Comparison of ENCODE assay signal across 15 cellular contexts in the genomic region with DNA sequence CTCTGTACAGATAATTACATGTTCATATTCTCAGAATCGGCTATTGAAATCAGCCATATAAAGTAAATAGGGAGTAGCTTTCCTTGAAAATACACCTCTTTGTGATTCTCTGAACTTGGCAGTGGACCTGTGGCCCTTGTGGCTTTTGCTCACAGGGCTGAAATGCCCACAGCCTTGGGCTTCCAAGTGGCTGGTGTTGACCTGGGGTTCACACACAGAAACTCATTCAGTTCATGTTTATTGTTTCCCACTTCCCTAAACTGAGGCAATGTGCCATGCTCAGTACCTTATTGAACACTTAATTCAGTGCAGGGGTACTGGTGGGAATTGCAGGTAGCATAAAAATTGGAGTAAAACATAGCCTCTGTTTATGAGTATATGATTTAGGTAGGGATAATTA. TPM values are rescaled to one million over a fixed set of nuclear protein-coding genes. Genes with fewer than 3 reads are reported as not detected.
DNase-seq lines count a peak whose midpoint lies in the region; ATAC-seq, FAIRE-seq and TF ChIP-seq lines count a peak whose summit lies in the region.
"Had no signal": no experiment of that assay in that cellular context is flagged by ENCODE, and none has a peak within 500 bp of the region (broad histone marks: within the 10 kb centered on the region; RNA-seq: fewer than 3 reads in every experiment).

No MANE protein-coding gene starts in this region.

- no peak overlapping the region for H3K4me3 ChIP-seq in GM12878
- no peak overlapping the region for H3K4me3 ChIP-seq in suprapubic skin
- H3K4me3 ChIP-seq: HAP-1 had no signal

- H3K4me1 Mint-ChIP-seq in activated CD4-positive, alpha-beta memory T cell treated with anti-CD3 and anti-CD28 coated beads, Interleukin-2, amount 10 ng/mL, durations not matched to agents 7 days and 5 days = peaks cover 36% of the 10 kb centered on the region

- TF ChIP-seq POLR2A in GM12878 (IDR thresholded peaks at IDR 0.05; ENCODE audit: low read depth, low read length) (no peak), suprapubic skin (IDR thresholded peaks at IDR 0.05) (no peak)

- CTCF ChIA-PET in GM12878 (lab: Yijun Ruan, JAX) = interaction anchor here (0.6 kb wide), 1 partner anchor 56 kb away, joined by 3 read pairs; no protein-coding TSS in a partner anchor
- CTCF ChIA-PET in activated CD4-positive, alpha-beta memory T cell treated with anti-CD3 and anti-CD28 coated beads, Interleukin-2, amount 10 ng/mL, durations not matched to agents 7 days and 5 days (lab: Charles Lee) = no interaction called here

- peak; percentile 53 for ATAC-seq in GM18502 (IDR thresholded peaks at IDR 0.05; ENCODE audit: poor library complexity, unreplicated experiment)
- ATAC-seq in GM19351 (IDR thresholded peaks at IDR 0.05; ENCODE audit: unreplicated experiment) = peak; percentile 36
- ATAC-seq in HG03196 (IDR thresholded peaks at IDR 0.05; ENCODE audit: unreplicated experiment) = peak; percentile 43
- peak; percentile 71 for ATAC-seq in GM12878

- no TSS peak for BruUV-seq in GM12878 (replicated peaks; lab: Mats Ljungman, UMichigan)

- WGBS in GM12878 (ENCODE audit: insufficient coverage, insufficient replicate concordance, low lambda C conversion rate, missing lambda C conversion rate) = 100% methylated on average over 1 of the region's 1 CpG
- WGBS in suprapubic skin = 80% methylated on average over 1 of the region's 1 CpG

- H3K27me3 ChIP-seq in GM12878 (replicated peaks in 1 of 2; ENCODE audit: control insufficient read depth in 2 of 2, insufficient read depth in 2 of 2, low read length in 1 of 2) (no peaks in the 10 kb centered on the region), suprapubic skin (no peaks in the 10 kb centered on the region)

- H3K27ac ChIP-seq in GM12878 (ENCODE audit: control insufficient read depth, insufficient read depth) = no peak overlapping the region
- H3K27ac ChIP-seq in suprapubic skin = no peak overlapping the region

- no peaks in the 10 kb centered on the region for H3K27me3 Mint-ChIP-seq in activated CD4-positive, alpha-beta memory T cell treated with anti-CD3 and anti-CD28 coated beads, Interleukin-2, amount 10 ng/mL, durations not matched to agents 7 days and 5 days
- H3K27me3 Mint-ChIP-seq: activated naive CD4-positive, alpha-beta T cell treated with anti-CD3 and anti-CD28 coated beads, Interleukin-2, amount 50 U/mL, for 24 hours had no signal

- no peak overlapping the region for H2AFZ ChIP-seq in GM12878 (ENCODE audit: control insufficient read depth, low read depth, low read length)

- no peak for TF ChIP-seq CTCF in GM12878 (IDR thresholded peaks at IDR 0.05 in 2 of 3, conservative IDR thresholded peaks at IDR 0.05 in 1 of 3; ENCODE audit: control insufficient read depth in 2 of 3, extremely low read depth in 1 of 3, insufficient read depth in 1 of 3, low read depth in 3 of 3, low read length in 3 of 3)
- no peak for TF ChIP-seq CTCF in suprapubic skin (IDR thresholded peaks at IDR 0.05)

- RAD21 ChIA-PET in GM12878 (lab: Charles Lee; ENCODE audit: unreplicated experiment) = interaction anchor here (1.0 kb wide), 2 partner anchors 21 to 52 kb away, joined by 3 read pairs; no protein-coding TSS in a partner anchor

- peaks cover 19% of the 10 kb centered on the region for H3K79me2 ChIP-seq in GM12878 (ENCODE audit: control insufficient read depth, insufficient read depth, low read length)

- H3K36me3 Mint-ChIP-seq in activated CD4-positive, alpha-beta memory T cell treated with anti-CD3 and anti-CD28 coated beads, Interleukin-2, amount 10 ng/mL, durations not matched to agents 7 days and 5 days (ENCODE audit: low read depth) = peaks cover 27% of the 10 kb centered on the region

- in situ Hi-C loops in GM12878 (cut with MboI) = no loop called here

- H3K4me2 ChIP-seq in GM12878 (ENCODE audit: control insufficient read depth, insufficient read depth) = no peak overlapping the region

- intact Hi-C loops in GM12878 (cut with micrococcal nuclease; ENCODE audit: unreplicated experiment) = no loop called here

- peaks cover 11% of the 10 kb centered on the region for H3K9me3 ChIP-seq in GM12878 (replicated peaks; ENCODE audit: control insufficient read depth, insufficient read depth, low read length)
- H3K9me3 ChIP-seq in suprapubic skin = no peaks in the 10 kb centered on the region

- H3K4me1 ChIP-seq in GM12878 (ENCODE audit: control insufficient read depth, insufficient read depth, low read length) (peaks cover 30% of the 10 kb centered on the region), suprapubic skin (no peaks in the 10 kb centered on the region)
- H3K4me1 ChIP-seq: HAP-1 had no signal

- no peak overlapping the region for H3K9ac ChIP-seq in GM12878 (ENCODE audit: control insufficient read depth, insufficient read depth, low read length)

- no peak overlapping the region for H3K27ac Mint-ChIP-seq in activated CD4-positive, alpha-beta memory T cell treated with anti-CD3 and anti-CD28 coated beads, Interleukin-2, amount 10 ng/mL, durations not matched to agents 7 days and 5 days
- H3K27ac Mint-ChIP-seq: activated naive CD4-positive, alpha-beta T cell treated with anti-CD3 and anti-CD28 coated beads, Interleukin-2, amount 50 U/mL, for 24 hours had no signal

- DNase-seq in GM12878 (ENCODE audit: low read depth, low spot score) (peak; percentile 28), suprapubic skin (ENCODE audit: low spot score in 2 of 2) (no peak)
- no peak for DNase-seq in activated CD4-positive, alpha-beta memory T cell treated with anti-CD3 and anti-CD28 coated beads, Interleukin-2, amount 10 ng/mL, durations not matched to agents 7 days and 5 days
- no peak for DNase-seq in activated naive CD4-positive, alpha-beta T cell treated with anti-CD3 and anti-CD28 coated beads, Interleukin-2, amount 50 U/mL, for 16 hours
- DNase-seq: DND-41; kidney glomerular epithelial cell; NCI-H2081 treated with DMSO at 0.1 percent for 48 hours; NCI-H526 treated with DMSO at 0.1 percent for 48 hours; stimulated activated CD4-positive, alpha-beta T cell treated with anti-CD3 and anti-CD28 coated beads, Interleukin-4, amount 100 ng/mL, for 4 hours had no signal

- SMC1A ChIA-PET in GM12878 (lab: Charles Lee; ENCODE audit: uncharacterized antibody, unreplicated experiment) = interaction anchor here (0.7 to 1.5 kb wide), 5 partner anchors 15 to 182 kb away, joined by 3 to 5 read pairs (median 3); no protein-coding TSS in a partner anchor

- TF ChIP-seq RAD21 in GM12878 (IDR thresholded peaks at IDR 0.05; ENCODE audit: insufficient read depth, low read depth, low read length) = no peak

- no peaks in the 10 kb centered on the region for H4K20me1 ChIP-seq in GM12878 (ENCODE audit: control insufficient read depth, insufficient read depth)

- H3K9me3 Mint-ChIP-seq in activated CD4-positive, alpha-beta memory T cell treated with anti-CD3 and anti-CD28 coated beads, Interleukin-2, amount 10 ng/mL, durations not matched to agents 7 days and 5 days = peaks cover 12% of the 10 kb centered on the region

- no peak for FAIRE-seq in GM12878 (lab: Jason Lieb, UNC)
- FAIRE-seq: bronchial epithelial cell had no signal

- H3K4me3 Mint-ChIP-seq in activated CD4-positive, alpha-beta memory T cell treated with anti-CD3 and anti-CD28 coated beads, Interleukin-2, amount 10 ng/mL, durations not matched to agents 7 days and 5 days = no peak overlapping the region
- H3K4me3 Mint-ChIP-seq: activated naive CD4-positive, alpha-beta T cell treated with anti-CD3 and anti-CD28 coated beads, Interleukin-2, amount 50 U/mL, for 24 hours had no signal

- POLR2A ChIA-PET in GM12878 (lab: Charles Lee) = interaction anchor here (0.8 kb wide), 2 partner anchors 26 to 398 kb away, joined by 3 read pairs; no protein-coding TSS in a partner anchor
- POLR2A ChIA-PET in activated CD4-positive, alpha-beta memory T cell treated with anti-CD3 and anti-CD28 coated beads, Interleukin-2, amount 10 ng/mL, durations not matched to agents 7 days and 5 days (lab: Charles Lee) = no interaction called here

- TF ChIP-seq EP300 in GM12878 (IDR thresholded peaks at IDR 0.05; ENCODE audit: borderline replicate concordance in 1 of 2, control insufficient read depth in 1 of 2, low read depth in 2 of 2, low read length in 2 of 2) = no peak
- TF ChIP-seq EP300 in suprapubic skin (IDR thresholded peaks at IDR 0.05) = no peak

- H3K36me3 ChIP-seq in GM12878 (ENCODE audit: control insufficient read depth in 2 of 2, insufficient read depth in 2 of 2, low read length in 1 of 2) (peaks cover 0 to 2% of the 10 kb centered on the region in 2 experiments; a peak in 2 of 4 replicates), suprapubic skin (peaks cover 4% of the 10 kb centered on the region)

TF ChIP-seq in GM12878, 131 proteins besides CTCF, POLR2A, EP300 and RAD21:
- TF ChIP-seq IRF4 (IDR thresholded peaks at IDR 0.05; ENCODE audit: low read depth, low read length) (0 out of 2 replicates have a peak, but pooled peaks have one; percentile 24), MEF2B (IDR thresholded peaks at IDR 0.05; ENCODE audit: partially characterized antibody, poor library complexity, severe bottlenecking) (no peak), NR2F1 (conservative IDR thresholded peaks at IDR 0.05) (peak; percentile 64), IKZF1 (conservative IDR thresholded peaks at IDR 0.05) (0 out of 2 replicates have a peak, but pooled peaks have one; percentile 20), SPI1 (IDR thresholded peaks at IDR 0.05; ENCODE audit: borderline replicate concordance, insufficient read depth, low read depth, low read length) (peak; percentile 89)

RNA-seq across cellular contexts. Expression of gene TULP4, which starts 19.1 kb away (rescaled TPM):
- 144 and 165 TPM in 2 replicates for total RNA-seq in GM12878 (2013; cell fraction: nucleolus; rRNA removed)
- total RNA-seq in GM12878 (2014; rRNA removed) = 18.9 and 23.8 TPM in 2 replicates
- 31.1 and 31.8 TPM in 2 replicates for total RNA-seq in GM12878 (2014; rRNA removed; fragmentation: Illumina TruSeq; extraction: Trizol)
- 31.1 and 31.2 TPM in 2 replicates for total RNA-seq in GM12878 (2021)
- polyA plus RNA-seq in GM12878 (2011; ENCODE audit: low read depth) = 2.6 TPM
- 8.3 and 12.3 TPM in 2 replicates for polyA plus RNA-seq in GM12878 (2011; rRNA removed)
- polyA plus RNA-seq in GM12878 (2011; cell fraction: cytosol; rRNA removed) = 6.5 and 8.3 TPM in 2 replicates
- 12.1 and 20.3 TPM in 2 replicates for polyA plus RNA-seq in GM12878 (2011; cell fraction: nucleus; rRNA removed)
- polyA plus RNA-seq in GM12878 (2012) = 4.3 and 4.5 TPM in 2 replicates
- polyA plus RNA-seq in GM12878 (2014; fragmentation: Illumina TruSeq; extraction: Trizol) = 6.3 and 9.1 TPM in 2 replicates
- 1 to 10 TPM in 1 of 2 experiments, under 1 TPM in 1; 0.73 to 2.4 TPM for polyA plus RNA-seq in GM12878 (2014; fragmentation: Nextera tagmentation; extraction: Ambion mirVana)
- 7.7 and 10.8 TPM in 2 replicates for polyA plus RNA-seq in GM12878 (2014; rRNA removed)
- 10 to 100 TPM; 17.1 to 20.5 TPM for polyA plus RNA-seq in GM12878 (2016; fragmentation: Nextera tagmentation; extraction: Ambion mirVana)
- polyA minus RNA-seq in GM12878 (2011; rRNA and poly(A)+ RNA removed) = 65.6 and 66.9 TPM in 2 replicates
- polyA minus RNA-seq in GM12878 (2011; cell fraction: cytosol; rRNA and poly(A)+ RNA removed) = 31.9 and 32.4 TPM in 2 replicates
- 29.4 and 57.8 TPM in 2 replicates for polyA minus RNA-seq in GM12878 (2011; cell fraction: nucleus; rRNA and poly(A)+ RNA removed)
- total RNA-seq in activated CD4-positive, alpha-beta memory T cell treated with anti-CD3 and anti-CD28 coated beads, Interleukin-2, amount 10 ng/mL, durations not matched to agents 7 days and 5 days = 10 to 100 TPM; 25.0 to 27.0 TPM
- total RNA-seq in suprapubic skin = 100 to 1,000 TPM; 123 to 156 (median 132) TPM
